Comparison of ENCODE assay signal across 13 cellular contexts in the genomic region with DNA sequence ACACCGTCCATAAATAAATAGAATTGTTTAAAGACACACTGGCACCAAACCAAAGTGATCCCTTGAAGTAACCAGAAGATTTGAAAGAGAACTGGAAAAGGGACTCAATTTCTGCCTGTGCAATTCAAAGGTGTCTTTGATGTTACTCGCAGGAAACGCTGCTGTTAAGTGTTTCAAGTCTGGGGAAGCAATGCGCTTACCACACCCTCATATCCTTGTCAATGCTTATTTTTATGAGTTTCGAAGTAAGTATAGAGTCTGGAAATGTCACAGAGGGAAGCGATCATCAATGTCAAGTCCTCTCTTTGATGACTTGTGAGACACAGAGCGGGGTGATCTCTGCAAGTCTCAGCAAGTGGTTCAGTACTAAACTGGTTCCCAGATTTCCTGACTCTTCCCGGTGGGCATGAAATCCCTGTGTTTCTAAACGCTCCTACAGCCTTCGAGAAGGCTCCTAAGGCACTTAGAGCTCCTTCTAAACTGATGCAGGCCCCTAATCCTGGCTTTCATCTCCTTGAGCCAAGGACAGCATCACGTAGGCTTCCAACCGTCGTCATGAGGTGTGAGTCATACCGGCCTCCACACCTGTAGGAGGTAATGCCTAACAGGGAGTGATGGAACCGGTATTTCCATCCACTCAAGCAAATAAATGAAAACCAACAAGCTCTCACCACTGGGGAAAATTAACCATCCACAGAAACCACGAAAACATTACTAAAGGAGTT. TPM values are rescaled to one million over a fixed set of nuclear protein-coding genes. Genes with fewer than 3 reads are reported as not detected.
DNase-seq lines count a peak whose midpoint lies in the region; ATAC-seq, FAIRE-seq and TF ChIP-seq lines count a peak whose summit lies in the region.
"Had no signal": no experiment of that assay in that cellular context is flagged by ENCODE, and none has a peak within 500 bp of the region (broad histone marks: within the 10 kb centered on the region; RNA-seq: fewer than 3 reads in every experiment).

No MANE protein-coding gene starts in this region.

- no peaks in the 10 kb centered on the region for H3K36me3 ChIP-seq in mammary epithelial cell (ENCODE audit: insufficient read depth, low read length)
- H3K36me3 ChIP-seq in small intestine (ENCODE audit: control insufficient read depth in 2 of 2, insufficient read depth in 2 of 2, low read length in 2 of 2): no peaks in the 10 kb centered on the region
- no peaks in the 10 kb centered on the region for H3K36me3 ChIP-seq in SJCRH30

- H4K20me1 ChIP-seq in mammary epithelial cell (ENCODE audit: insufficient read depth, low read length): no peaks in the 10 kb centered on the region

- H3K27ac ChIP-seq in mammary epithelial cell (ENCODE audit: insufficient read depth, low read depth, low read length) (no peak overlapping the region), small intestine (ENCODE audit: low read depth in 1 of 2, low read length in 1 of 2) (no peak overlapping the region), SJCRH30 (no peak overlapping the region)

- FAIRE-seq in small intestine (lab: Jason Lieb, UNC): no peak
- FAIRE-seq: GM12878 had no signal

- dilution Hi-C loops in mammary epithelial cell (cut with HindIII; ENCODE audit: low sequenced_read_pairs): no loop called here

- no TSS peak for BruUV-seq in mammary epithelial cell (replicated peaks; lab: Mats Ljungman, UMichigan)

- no peak for TF ChIP-seq CTCF in mammary epithelial cell (conservative IDR thresholded peaks at IDR 0.05 in 1 of 2, IDR thresholded peaks at IDR 0.05 in 1 of 2; ENCODE audit: extremely low read depth in 1 of 2, insufficient read depth in 1 of 2, low read depth in 1 of 2, low read length in 2 of 2)

- no peaks in the 10 kb centered on the region for H3K9me3 ChIP-seq in mammary epithelial cell (replicated peaks; ENCODE audit: insufficient read depth, low read length)
- H3K9me3 ChIP-seq in small intestine (ENCODE audit: control insufficient read depth, low read depth): no peaks in the 10 kb centered on the region
- H3K9me3 ChIP-seq in SJCRH30 (replicated peaks): peaks cover 4% of the 10 kb centered on the region; the same call in 1 of the 2 replicates

- in situ Hi-C loops in mammary epithelial cell (cut with MboI; ENCODE audit: low sequenced_read_pairs in 2 of 2): no loop called here

- no peak overlapping the region for H3K4me2 ChIP-seq in mammary epithelial cell (ENCODE audit: insufficient read depth, low read depth, low read length)

- H2AFZ ChIP-seq in mammary epithelial cell (ENCODE audit: low read depth, low read length): peak overlapping the region; percentile 12

- H3K27me3 ChIP-seq in mammary epithelial cell (ENCODE audit: insufficient read depth, low read length): no peaks in the 10 kb centered on the region
- no peaks in the 10 kb centered on the region for H3K27me3 ChIP-seq in small intestine (ENCODE audit: control insufficient read depth in 2 of 2, insufficient read depth in 2 of 2, low read length in 2 of 2)
- H3K27me3 ChIP-seq in SJCRH30: no peaks in the 10 kb centered on the region

- intact Hi-C loops in mammary epithelial cell (cut with micrococcal nuclease): no loop called here

- H3K4me1 ChIP-seq in mammary epithelial cell (ENCODE audit: insufficient read depth, low read length) (no peaks in the 10 kb centered on the region), small intestine (ENCODE audit: control insufficient read depth in 2 of 2, insufficient read depth in 1 of 2, low read depth in 1 of 2, low read length in 1 of 2) (peaks cover 0 to 2% of the 10 kb centered on the region in 2 donors), SJCRH30 (peaks cover 7% of the 10 kb centered on the region; the same call in 1 of the 2 replicates)

- H3K9ac ChIP-seq in mammary epithelial cell (ENCODE audit: insufficient read depth, low read length): no peak overlapping the region

- no peak overlapping the region for H3K4me3 ChIP-seq in mammary epithelial cell (replicated peaks in 1 of 3; ENCODE audit: insufficient read depth in 1 of 3, low read depth in 2 of 3, low read length in 3 of 3)
- no peak overlapping the region for H3K4me3 ChIP-seq in small intestine (ENCODE audit: low read depth in 1 of 2, low read length in 2 of 2)
- H3K4me3 ChIP-seq in SJCRH30: no peak overlapping the region
- H3K4me3 ChIP-seq: GM12878 had no signal

- 43% methylated on average over 16 of the region's 16 CpGs for WGBS in mammary epithelial cell (ENCODE audit: low coverage, missing lambda C conversion rate)
- WGBS in small intestine, 3 donors: 57 to 58% (median 57%) methylated on average over 16 of the region's 16 CpGs

- ATAC-seq in GM21786 (IDR thresholded peaks at IDR 0.05; ENCODE audit: unreplicated experiment): no peak
- ATAC-seq: GM12878 had no signal

- CTCF ChIA-PET in mammary epithelial cell (lab: Charles Lee; ENCODE audit: low non-redundant PET): no interaction called here

- peak; percentile 91 for DNase-seq in DMS53 (lab: John Stamatoyannopoulos, UW)
- peak; percentile 2 for DNase-seq in NCI-H774 (lab: John Stamatoyannopoulos, UW)
- peak; percentile 89 for DNase-seq in mammary epithelial cell
- peak; percentile 15 for DNase-seq in small intestine
- no peak for DNase-seq in SJCRH30
- DNase-seq in SW 1271 (lab: John Stamatoyannopoulos, UW): no peak
- DNase-seq in MV-4-11 (lab: John Stamatoyannopoulos, UW): no peak
- DNase-seq: C1 segment of cervical spinal cord, T1000 had no signal

- H3K79me2 ChIP-seq in mammary epithelial cell (ENCODE audit: insufficient read depth, low read length): peaks cover 4% of the 10 kb centered on the region

RNA-seq across cellular contexts. Expression of a gene that starts 22.8 kb away (rescaled TPM):
- total RNA-seq in mammary epithelial cell: 10 to 100 TPM; 10.7 to 11.0 TPM
- polyA plus RNA-seq in mammary epithelial cell (17.3 TPM), small intestine (1 to 10 TPM in 2 of 3 donors, under 1 TPM in 1; 0.45 to 5.4 (median 1.9) TPM)
- 17.7 TPM for polyA minus RNA-seq in mammary epithelial cell
- 37.7 and 38.3 TPM in 2 replicates for total RNA-seq in SJCRH30 (2014; rRNA removed; shearing (Covaris generic))
- total RNA-seq: GM12878 had no signal
- polyA plus RNA-seq: GM12878 had no signal

RNA-seq across cellular contexts. Expression of a gene that starts 48.0 kb away (rescaled TPM):
- total RNA-seq in mammary epithelial cell: not detected
- polyA plus RNA-seq in mammary epithelial cell (not detected), small intestine (not detected)
- not detected for polyA minus RNA-seq in mammary epithelial cell
- not detected in 2 replicates for total RNA-seq in SJCRH30 (2014; rRNA removed; shearing (Covaris generic))
- total RNA-seq: GM12878, LHCN-M2, neural crest cell had no signal
- polyA plus RNA-seq: GM12878 had no signal

Comparison
In these comparisons a context has a peak if more than half of its experiments do, and no peak if none do; other contexts are left out.
1. DNase-seq: peak in DMS53 (single experiment), NCI-H774 (single experiment), mammary epithelial cell (single experiment) and small intestine (single experiment); none in SJCRH30 (0 of 2), SW 1271 (0 of 2) and MV-4-11 (single experiment).